ENCODE assay signal across 14 cellular contexts in genomic region chr18:76688724-76689472, GRCh38.
"Had no signal": no experiment of that assay in that cellular context is flagged by ENCODE, and none has a peak within 500 bp of the region (broad histone marks: within the 10 kb centered on the region; RNA-seq: fewer than 3 reads in every experiment).

No MANE protein-coding gene starts in this region.

- H3K9me3 ChIP-seq: tibial nerve had no signal

- H3K9me3 Mint-ChIP-seq: activated CD4-positive, alpha-beta memory T cell treated with anti-CD3 and anti-CD28 coated beads, Interleukin-2, amount 10 ng/mL, durations not matched to agents 7 days and 5 days; activated T-cell treated with anti-CD3 and anti-CD28 coated beads, Interleukin-2, amount 50 U/mL, for 4 hours had no signal

- H3K27ac ChIP-seq: cardiac muscle cell, skin epidermis, tibial nerve had no signal

- H3K4me3 ChIP-seq: cardiac muscle cell, skin epidermis, tibial nerve had no signal

- H3K4me3 Mint-ChIP-seq: activated CD4-positive, alpha-beta memory T cell treated with anti-CD3 and anti-CD28 coated beads, Interleukin-2, amount 10 ng/mL, durations not matched to agents 7 days and 5 days; mesothelial cell of epicardium had no signal

- H3K27ac Mint-ChIP-seq: activated CD4-positive, alpha-beta memory T cell treated with anti-CD3 and anti-CD28 coated beads, Interleukin-2, amount 10 ng/mL, durations not matched to agents 7 days and 5 days; mesothelial cell of epicardium had no signal

- DNase-seq: activated CD4-positive, alpha-beta memory T cell treated with anti-CD3 and anti-CD28 coated beads, Interleukin-2, amount 10 ng/mL, durations not matched to agents 7 days and 5 days; activated CD4-positive, alpha-beta T cell treated with anti-CD3 and anti-CD28 coated beads for 1 hour; activated effector memory CD4-positive, alpha-beta T cell treated with Interleukin-2 at 50 U/mL for 16 hours; activated naive CD4-positive, alpha-beta T cell treated with anti-CD3 and anti-CD28 coated beads, Interleukin-2, amount 50 U/mL, for 16 hours; activated T-cell treated with anti-CD3 and anti-CD28 coated beads, Interleukin-2, amount 50 U/mL, for 4 hours; stimulated activated CD4-positive, alpha-beta T cell treated with anti-CD3 and anti-CD28 coated beads, Interleukin-15, amount 100 ng/mL, for 24 hours; stimulated activated CD4-positive, alpha-beta T cell treated with anti-CD3 and anti-CD28 coated beads, Interleukin-4, amount 100 ng/mL, for 24 hours; stimulated activated naive CD4-positive, alpha-beta T cell; substantia nigra; T1000 had no signal

- H3K36me3 ChIP-seq: cardiac muscle cell, tibial nerve had no signal

- H3K36me3 Mint-ChIP-seq: mesothelial cell of epicardium had no signal

- ATAC-seq: activated T-cell treated with anti-CD3 and anti-CD28 coated beads, Interleukin-2, amount 50 U/mL, for 4 hours had no signal
